17 cellular contexts compared by ENCODE assay signal in genomic region chr1:16422041-16422440, GRCh38. TPM values are rescaled to one million over a fixed set of nuclear protein-coding genes. Genes with fewer than 3 reads are reported as not detected.
DNase-seq lines count a peak whose midpoint lies in the region; ATAC-seq, FAIRE-seq and TF ChIP-seq lines count a peak whose summit lies in the region.
"Had no signal": no experiment of that assay in that cellular context is flagged by ENCODE, and none has a peak within 500 bp of the region (broad histone marks: within the 10 kb centered on the region; RNA-seq: fewer than 3 reads in every experiment).

No MANE protein-coding gene starts in this region.

- H3K56ac ChIP-seq in H1 (replicated peaks; ENCODE audit: insufficient read length, low read depth, low read length), result no peak overlapping the region

- no peak for TF ChIP-seq RAD21 in H1 (IDR thresholded peaks at IDR 0.05 in 1 of 2, conservative IDR thresholded peaks at IDR 0.05 in 1 of 2; ENCODE audit: low read depth in 2 of 2, low read length in 2 of 2)

- H3K9me3 Mint-ChIP-seq in activated naive CD8-positive, alpha-beta T cell treated with anti-CD3 and anti-CD28 coated beads, Interleukin-2, amount 10 ng/mL, durations not matched to agents 7 days and 5 days, result no peaks in the 10 kb centered on the region
- no peaks in the 10 kb centered on the region for H3K9me3 Mint-ChIP-seq in activated naive CD8-positive, alpha-beta T cell treated with anti-CD3 and anti-CD28 coated beads, Interleukin-2, amount 50 U/mL, for 24 hours
- H3K9me3 Mint-ChIP-seq: CD4-positive, alpha-beta T cell; GM23338; H9 had no signal

- H3K79me2 ChIP-seq in H1 (ENCODE audit: control insufficient read depth in 1 of 2, insufficient read depth in 2 of 2, low read length in 2 of 2), result no peaks in the 10 kb centered on the region

- H3K23ac ChIP-seq in H1 (ENCODE audit: insufficient read length), result no peak overlapping the region

- H3K4me3 ChIP-seq in H1 (ENCODE audit: extremely low read depth in 1 of 4, insufficient read depth in 2 of 4, low read depth in 3 of 4, low read length in 4 of 4), result no peak overlapping the region
- H3K4me3 ChIP-seq: A549, GM23338 had no signal

- no peak overlapping the region for H3K4ac ChIP-seq in H1 (replicated peaks; ENCODE audit: insufficient read length, low read depth, low read length)

- H3K4me3 Mint-ChIP-seq in activated naive CD8-positive, alpha-beta T cell treated with anti-CD3 and anti-CD28 coated beads, Interleukin-2, amount 10 ng/mL, durations not matched to agents 7 days and 5 days, result no peak overlapping the region
- no peak overlapping the region for H3K4me3 Mint-ChIP-seq in activated naive CD8-positive, alpha-beta T cell treated with anti-CD3 and anti-CD28 coated beads, Interleukin-2, amount 50 U/mL, for 24 hours
- H3K4me3 Mint-ChIP-seq: GM23338, H9 had no signal

- H3K27me3 Mint-ChIP-seq in activated naive CD8-positive, alpha-beta T cell treated with anti-CD3 and anti-CD28 coated beads, Interleukin-2, amount 10 ng/mL, durations not matched to agents 7 days and 5 days, result no peaks in the 10 kb centered on the region
- no peaks in the 10 kb centered on the region for H3K27me3 Mint-ChIP-seq in activated naive CD8-positive, alpha-beta T cell treated with anti-CD3 and anti-CD28 coated beads, Interleukin-2, amount 50 U/mL, for 24 hours
- H3K27me3 Mint-ChIP-seq: CD4-positive, alpha-beta T cell had no signal

- H3K79me1 ChIP-seq in H1 (ENCODE audit: low read depth, low read length), result no peaks in the 10 kb centered on the region

- H2BK120ac ChIP-seq in H1 (replicated peaks; ENCODE audit: low read depth, low read length), result no peak overlapping the region

- H3K14ac ChIP-seq in H1 (ENCODE audit: insufficient read length), result no peak overlapping the region

- no peak overlapping the region for H2BK5ac ChIP-seq in H1 (ENCODE audit: low read depth, low read length)

- H4K20me1 ChIP-seq in H1 (replicated peaks in 1 of 2; ENCODE audit: control insufficient read depth in 1 of 2, insufficient read depth in 2 of 2, low read length in 2 of 2), result no peaks in the 10 kb centered on the region

- no peak overlapping the region for H3K9ac ChIP-seq in H1 (replicated peaks in 1 of 4; ENCODE audit: extremely low read depth in 1 of 4, low read depth in 3 of 4, low read length in 3 of 4)

- no peaks in the 10 kb centered on the region for H3K4me1 ChIP-seq in H1 (replicated peaks in 1 of 4; ENCODE audit: control insufficient read depth in 3 of 4, insufficient read depth in 4 of 4, low read length in 3 of 4)

- WGBS in H1 (ENCODE audit: extremely low coverage in 1 of 2, insufficient coverage in 1 of 2, insufficient read length in 1 of 2, insufficient replicate concordance in 2 of 2, low coverage in 1 of 2, low lambda C conversion rate in 2 of 2, missing lambda C conversion rate in 1 of 2), 2 experiments, result 91% methylated on average over 7 of the region's 7 CpGs; no CpG with 5 or more reads in 1 of the 2 experiments

- H2BK15ac ChIP-seq in H1 (ENCODE audit: low read length), result 0 out of 2 replicates have a peak overlapping the region, but pooled peaks have one; percentile 61

- no peaks in the 10 kb centered on the region for H3K9me3 ChIP-seq in H1 (ENCODE audit: insufficient read depth in 2 of 2, low read depth in 1 of 2, low read length in 1 of 2)
- H3K9me3 ChIP-seq: A549 had no signal

- no peak overlapping the region for H2AK5ac ChIP-seq in H1 (ENCODE audit: low read depth, low read length)

- POLR2A ChIA-PET in activated naive CD8-positive, alpha-beta T cell treated with anti-CD3 and anti-CD28 coated beads, Interleukin-2, amount 10 ng/mL, durations not matched to agents 7 days and 5 days (lab: Charles Lee), result interaction anchor here (1.9 to 4.0 kb wide), 2 partner anchors 18 to 92 kb away, joined by 5 to 28 read pairs; partner anchors contain the start of gene NECAP2
- POLR2A ChIA-PET in H1 (lab: Charles Lee; ENCODE audit: partially characterized antibody), result no interaction called here

- peaks cover 28% of the 10 kb centered on the region for H3K4me1 Mint-ChIP-seq in activated naive CD8-positive, alpha-beta T cell treated with anti-CD3 and anti-CD28 coated beads, Interleukin-2, amount 10 ng/mL, durations not matched to agents 7 days and 5 days
- peaks cover 39% of the 10 kb centered on the region for H3K4me1 Mint-ChIP-seq in activated naive CD8-positive, alpha-beta T cell treated with anti-CD3 and anti-CD28 coated beads, Interleukin-2, amount 50 U/mL, for 24 hours

- ATAC-seq in activated naive CD8-positive, alpha-beta T cell treated with anti-CD3 and anti-CD28 coated beads, Interleukin-2, amount 10 ng/mL, durations not matched to agents 7 days and 5 days (ENCODE audit: low read depth), result no peak
- ATAC-seq in activated naive CD8-positive, alpha-beta T cell treated with anti-CD3 and anti-CD28 coated beads, Interleukin-2, amount 50 U/mL, for 24 hours, result no peak
- no peak for ATAC-seq in HG03457 (IDR thresholded peaks at IDR 0.05; ENCODE audit: unreplicated experiment)
- ATAC-seq: A549, GM23338 had no signal

- CTCF ChIA-PET in H1 (lab: Charles Lee; ENCODE audit: partially characterized antibody), result interaction anchor here (0.7 to 1.0 kb wide), 2 partner anchors 11 to 41 kb away, joined by 3 to 4 read pairs; no protein-coding TSS in a partner anchor

- no peak overlapping the region for H4K91ac ChIP-seq in H1 (replicated peaks; ENCODE audit: insufficient read length, low read length)

- H3K36me3 ChIP-seq in H1 (ENCODE audit: control insufficient read depth in 2 of 4, insufficient read depth in 4 of 4, low read length in 3 of 4), result no peaks in the 10 kb centered on the region

- no peak overlapping the region for H2BK12ac ChIP-seq in H1 (ENCODE audit: low read depth, low read length)

- no peak overlapping the region for H3K4me2 ChIP-seq in H1 (ENCODE audit: insufficient read depth in 1 of 2, low read depth in 2 of 2, low read length in 2 of 2)
- H3K4me2 ChIP-seq: A549, GM23338 had no signal

- no peak overlapping the region for H3K27ac ChIP-seq in H1 (ENCODE audit: low read depth, low read length)
- H3K27ac ChIP-seq: A549, HL-60 had no signal

- 0 out of 7 replicates have a peak, but pooled peaks cover 0 to 2% (median 0%) of the 10 kb centered on the region in 4 experiments for H3K27me3 ChIP-seq in H1 (replicated peaks in 1 of 4; ENCODE audit: control insufficient read depth in 3 of 4, extremely low read depth in 1 of 4, insufficient read depth in 3 of 4, low read length in 3 of 4)

- TF ChIP-seq CTCF in H1 (IDR thresholded peaks at IDR 0.05; ENCODE audit: control extremely low read depth in 1 of 3, insufficient read depth in 1 of 3, low read depth in 1 of 3, low read length in 3 of 3), result no peak

- no peak for TF ChIP-seq EP300 in H1 (IDR thresholded peaks at IDR 0.05; ENCODE audit: borderline replicate concordance in 1 of 2, low read depth in 2 of 2, low read length in 2 of 2)

- DNase-seq in activated naive CD8-positive, alpha-beta T cell treated with anti-CD3 and anti-CD28 coated beads, Interleukin-2, amount 10 ng/mL, durations not matched to agents 7 days and 5 days, result no peak
- no peak for DNase-seq in activated naive CD8-positive, alpha-beta T cell treated with anti-CD3 and anti-CD28 coated beads, Interleukin-2, amount 50 U/mL, for 24 hours
- DNase-seq in GM12892 (ENCODE audit: insufficient read length) (no peak), H1 (ENCODE audit: low read depth in 1 of 2, low spot score in 2 of 2) (no peak), LoVo (ENCODE audit: low spot score) (no peak), NCI-H1105 (lab: John Stamatoyannopoulos, UW) (no peak)
- DNase-seq: Calu3; CD4-positive, alpha-beta T cell; DMS 273 treated with DMSO at 0.1 percent for 48 hours; H9 had no signal

- H3K23me2 ChIP-seq in H1 (ENCODE audit: low read depth, low read length), result no peaks in the 10 kb centered on the region

- no peak for TF ChIP-seq POLR2A in GM12892 (IDR thresholded peaks at IDR 0.05; ENCODE audit: low read depth, low read length)
- TF ChIP-seq POLR2A in H1 (IDR thresholded peaks at IDR 0.05; ENCODE audit: control extremely low read depth in 1 of 2, low read depth in 2 of 2, low read length in 2 of 2), result no peak

- H3K18ac ChIP-seq in H1 (ENCODE audit: extremely low read depth, low read length), result no peak overlapping the region

- H3K27ac Mint-ChIP-seq in activated naive CD8-positive, alpha-beta T cell treated with anti-CD3 and anti-CD28 coated beads, Interleukin-2, amount 10 ng/mL, durations not matched to agents 7 days and 5 days, result peak overlapping the region; percentile 94
- H3K27ac Mint-ChIP-seq in activated naive CD8-positive, alpha-beta T cell treated with anti-CD3 and anti-CD28 coated beads, Interleukin-2, amount 50 U/mL, for 24 hours, result no peak overlapping the region
- H3K27ac Mint-ChIP-seq: GM23338, H9 had no signal

- H4K8ac ChIP-seq in H1 (ENCODE audit: extremely low read depth, insufficient read depth, low read length), result no peak overlapping the region

- no peak overlapping the region for H4K5ac ChIP-seq in H1 (ENCODE audit: insufficient read length, low read depth, low read length)

- no peak overlapping the region for H2AFZ ChIP-seq in H1 (ENCODE audit: low read length)
- H2AFZ ChIP-seq: GM23338 had no signal

- no peak overlapping the region for H2BK20ac ChIP-seq in H1 (ENCODE audit: low read length)

- peak; percentile 60 for FAIRE-seq in GM12892 (lab: Jason Lieb, UNC)
- no peak for FAIRE-seq in H1 (lab: Jason Lieb, UNC)
- FAIRE-seq: A549, GM18507 had no signal

- no peaks in the 10 kb centered on the region for H3K36me3 Mint-ChIP-seq in activated naive CD8-positive, alpha-beta T cell treated with anti-CD3 and anti-CD28 coated beads, Interleukin-2, amount 10 ng/mL, durations not matched to agents 7 days and 5 days
- H3K36me3 Mint-ChIP-seq in activated naive CD8-positive, alpha-beta T cell treated with anti-CD3 and anti-CD28 coated beads, Interleukin-2, amount 50 U/mL, for 24 hours (ENCODE audit: low read depth), result no peaks in the 10 kb centered on the region

RNA-seq across cellular contexts. Expression of gene SPATA21, which starts 15.2 kb away (rescaled TPM):
- not detected for total RNA-seq in activated naive CD8-positive, alpha-beta T cell treated with anti-CD3 and anti-CD28 coated beads, Interleukin-2, amount 10 ng/mL, durations not matched to agents 7 days and 5 days
- polyA plus RNA-seq in GM12892 (2012; ENCODE audit: missing spikeins), result 0.61 TPM
- not detected in 2 replicates for total RNA-seq in H1 (2021; fragmentation: NEBNext Ultra II Directional; extraction: Animal tissue kit (Norgen Biotek cat#: 25700))
- polyA plus RNA-seq in H1 (2011; rRNA removed), result 0.25 TPM in 1 of 2 replicates, not detected in the other
- 0.05 TPM for polyA plus RNA-seq in H1 (2011; cell fraction: cytosol; rRNA removed)
- 0.17 TPM for polyA plus RNA-seq in H1 (2011; cell fraction: nucleus; rRNA removed)
- polyA plus RNA-seq in H1 (2012, experiment 1 of 2), result not detected in 4 replicates
- not detected for polyA plus RNA-seq in H1 (2012, experiment 2 of 2)
- polyA plus RNA-seq in H1 (2013, experiment 1 of 2), result not detected
- polyA plus RNA-seq in H1 (2013, experiment 2 of 2), result 0.04 TPM
- polyA minus RNA-seq in H1 (2011; rRNA and poly(A)+ RNA removed), result 0.12 TPM in 1 of 2 replicates, not detected in the other
- not detected for polyA minus RNA-seq in H1 (2011; cell fraction: cytosol; rRNA and poly(A)+ RNA removed)
- polyA minus RNA-seq in H1 (2011; cell fraction: nucleus; rRNA and poly(A)+ RNA removed), result not detected
- total RNA-seq: Calu3; CD4-positive, alpha-beta T cell; Daoy; H9 had no signal
- polyA plus RNA-seq: BJ, GM23338 had no signal

RNA-seq across cellular contexts. Expression of gene NECAP2, which starts 18.5 kb away (rescaled TPM):
- total RNA-seq in activated naive CD8-positive, alpha-beta T cell treated with anti-CD3 and anti-CD28 coated beads, Interleukin-2, amount 10 ng/mL, durations not matched to agents 7 days and 5 days, result 100 to 1,000 TPM; 110 to 111 TPM
- 86.2 TPM for polyA plus RNA-seq in GM12892 (2012; ENCODE audit: missing spikeins)
- 24.4 and 26.6 TPM in 2 replicates for total RNA-seq in H1 (2021; fragmentation: NEBNext Ultra II Directional; extraction: Animal tissue kit (Norgen Biotek cat#: 25700))
- 29.1 and 29.7 TPM in 2 replicates for polyA plus RNA-seq in H1 (2011; rRNA removed)
- polyA plus RNA-seq in H1 (2011; cell fraction: cytosol; rRNA removed), result 33.2 TPM
- 24.2 TPM for polyA plus RNA-seq in H1 (2011; cell fraction: nucleus; rRNA removed)
- polyA plus RNA-seq in H1 (2012, experiment 1 of 2), result 25.3 to 28.0 TPM (median 27.1 TPM) in 4 replicates
- 29.1 TPM for polyA plus RNA-seq in H1 (2012, experiment 2 of 2)
- polyA plus RNA-seq in H1 (2013, experiment 1 of 2), result 18.8 TPM
- 20.2 TPM for polyA plus RNA-seq in H1 (2013, experiment 2 of 2)
- polyA minus RNA-seq in H1 (2011; rRNA and poly(A)+ RNA removed), result 24.7 and 32.0 TPM in 2 replicates
- 15.7 TPM for polyA minus RNA-seq in H1 (2011; cell fraction: cytosol; rRNA and poly(A)+ RNA removed)
- 23.8 TPM for polyA minus RNA-seq in H1 (2011; cell fraction: nucleus; rRNA and poly(A)+ RNA removed)

RNA-seq across cellular contexts. Expression of gene SZRD1, which starts 55.0 kb away (rescaled TPM):
- 100 to 1,000 TPM; 126 to 147 TPM for total RNA-seq in activated naive CD8-positive, alpha-beta T cell treated with anti-CD3 and anti-CD28 coated beads, Interleukin-2, amount 10 ng/mL, durations not matched to agents 7 days and 5 days
- polyA plus RNA-seq in GM12892 (2012; ENCODE audit: missing spikeins), result 80.8 TPM
- 108 and 116 TPM in 2 replicates for total RNA-seq in H1 (2021; fragmentation: NEBNext Ultra II Directional; extraction: Animal tissue kit (Norgen Biotek cat#: 25700))
- polyA plus RNA-seq in H1 (2011; rRNA removed), result 97.8 and 108 TPM in 2 replicates
- polyA plus RNA-seq in H1 (2011; cell fraction: cytosol; rRNA removed), result 84.8 TPM
- polyA plus RNA-seq in H1 (2011; cell fraction: nucleus; rRNA removed), result 75.4 TPM
- 68.4 to 77.5 TPM (median 74.2 TPM) in 4 replicates for polyA plus RNA-seq in H1 (2012, experiment 1 of 2)
- polyA plus RNA-seq in H1 (2012, experiment 2 of 2), result 101 TPM
- 78.2 TPM for polyA plus RNA-seq in H1 (2013, experiment 1 of 2)
- 77.6 TPM for polyA plus RNA-seq in H1 (2013, experiment 2 of 2)
- polyA minus RNA-seq in H1 (2011; rRNA and poly(A)+ RNA removed), result 41.9 and 47.3 TPM in 2 replicates
- polyA minus RNA-seq in H1 (2011; cell fraction: cytosol; rRNA and poly(A)+ RNA removed), result 52.3 TPM
- polyA minus RNA-seq in H1 (2011; cell fraction: nucleus; rRNA and poly(A)+ RNA removed), result 27.3 TPM
